ENCODE assay signal across 18 cellular contexts in the genomic region with DNA sequence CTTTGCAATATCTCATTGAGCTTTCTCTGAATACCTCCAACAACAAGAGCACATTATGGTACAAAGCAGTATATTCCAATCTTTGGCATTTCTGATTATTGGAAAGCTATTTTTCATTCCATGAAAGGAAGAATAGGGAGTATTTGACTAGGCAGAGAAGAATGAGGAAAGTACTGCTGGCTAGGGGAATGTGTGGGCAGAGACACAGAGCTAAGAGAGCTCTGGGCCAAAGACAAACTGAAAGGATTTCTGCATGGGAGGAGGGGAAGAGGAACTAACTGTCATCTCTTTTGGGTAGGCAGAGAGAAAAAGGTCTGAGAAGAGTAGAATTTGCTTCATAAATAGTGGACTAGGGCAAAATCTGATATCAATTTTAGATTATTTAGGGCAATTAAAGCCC.
DNase-seq lines count a peak whose midpoint lies in the region; ATAC-seq and TF ChIP-seq lines count a peak whose summit lies in the region.
"Had no signal": no experiment of that assay in that cellular context is flagged by ENCODE, and none has a peak within 500 bp of the region (broad histone marks: within the 10 kb centered on the region; RNA-seq: fewer than 3 reads in every experiment).

No MANE protein-coding gene starts in this region.

- H3K4me1 Mint-ChIP-seq in GM23338: peaks cover 29% of the 10 kb centered on the region
- peaks cover 6% of the 10 kb centered on the region for H3K4me1 Mint-ChIP-seq in type B pancreatic cell (ENCODE audit: unreplicated experiment)
- H3K4me1 Mint-ChIP-seq: stimulated activated memory B cell treated with anti-CD40 and anti-IgM and Interleukin-4, amounts not matched to agents 10 μg/mL and 1 μg/mL and 100 μg/mL, for 72 hours had no signal

- H3F3A ChIP-seq in GM23338 (replicated peaks; ENCODE audit: low read depth): no peaks in the 10 kb centered on the region

- ATAC-seq in GM23338: peak; percentile 59; the same call in 2 of the 3 replicates
- ATAC-seq in GM21717 (IDR thresholded peaks at IDR 0.05; ENCODE audit: unreplicated experiment): no peak
- ATAC-seq: stimulated activated memory B cell treated with anti-CD40 and anti-IgM and Interleukin-4, amounts not matched to agents 10 μg/mL and 1 μg/mL and 100 μg/mL, for 72 hours; upper lobe of right lung had no signal

- H3K79me2 ChIP-seq in GM23338 (replicated peaks; ENCODE audit: insufficient read depth): no peaks in the 10 kb centered on the region
- H3K79me2 ChIP-seq: hepatocyte had no signal

- no peaks in the 10 kb centered on the region for H3K27me3 ChIP-seq in GM23338 (ENCODE audit: insufficient read depth)
- H3K27me3 ChIP-seq: hepatocyte, ovary, upper lobe of right lung had no signal

- H3K27ac Mint-ChIP-seq in GM23338 (no peak overlapping the region), type B pancreatic cell (no peak overlapping the region)
- H3K27ac Mint-ChIP-seq: dendritic cell treated with granulocyte-macrophage colony-stimulating factor and Interleukin-4, amounts not matched to agents 40 ng/mL and 50 ng/mL, for 4 days; stimulated activated memory B cell treated with anti-CD40 and anti-IgM and Interleukin-4, amounts not matched to agents 10 μg/mL and 1 μg/mL and 100 μg/mL, for 72 hours had no signal

- H3K27me3 Mint-ChIP-seq in GM23338 (ENCODE audit: insufficient read depth, low read depth, poor library complexity) (no peaks in the 10 kb centered on the region), type B pancreatic cell (peaks cover 4% of the 10 kb centered on the region)
- H3K27me3 Mint-ChIP-seq: dendritic cell treated with granulocyte-macrophage colony-stimulating factor and Interleukin-4, amounts not matched to agents 40 ng/mL and 50 ng/mL, for 4 days; stimulated activated memory B cell treated with anti-CD40 and anti-IgM and Interleukin-4, amounts not matched to agents 10 μg/mL and 1 μg/mL and 100 μg/mL, for 72 hours had no signal

- no peak overlapping the region; the same call in 1 of the 2 replicates for H3K4me2 ChIP-seq in GM23338
- H3K4me2 ChIP-seq: hepatocyte had no signal

- no peak overlapping the region for H3K27ac ChIP-seq in GM23338 (ENCODE audit: low read depth)
- H3K27ac ChIP-seq: hepatocyte, ovary, upper lobe of right lung had no signal

- H3K9me2 ChIP-seq in GM23338 (ENCODE audit: insufficient read depth): 0 out of 2 replicates have a peak, but pooled peaks cover 3% of the 10 kb centered on the region

- H3K4me3 Mint-ChIP-seq in GM23338 (no peak overlapping the region), type B pancreatic cell (no peak overlapping the region)
- H3K4me3 Mint-ChIP-seq: dendritic cell treated with granulocyte-macrophage colony-stimulating factor and Interleukin-4, amounts not matched to agents 40 ng/mL and 50 ng/mL, for 4 days; stimulated activated memory B cell treated with anti-CD40 and anti-IgM and Interleukin-4, amounts not matched to agents 10 μg/mL and 1 μg/mL and 100 μg/mL, for 72 hours had no signal

- no peaks in the 10 kb centered on the region for H3K9me3 Mint-ChIP-seq in GM23338
- H3K9me3 Mint-ChIP-seq in type B pancreatic cell: no peaks in the 10 kb centered on the region
- H3K9me3 Mint-ChIP-seq: dendritic cell treated with granulocyte-macrophage colony-stimulating factor and Interleukin-4, amounts not matched to agents 40 ng/mL and 50 ng/mL, for 4 days; stimulated activated memory B cell treated with anti-CD40 and anti-IgM and Interleukin-4, amounts not matched to agents 10 μg/mL and 1 μg/mL and 100 μg/mL, for 72 hours had no signal

- H2AFZ ChIP-seq in GM23338: no peak overlapping the region
- H2AFZ ChIP-seq: hepatocyte had no signal

- no peaks in the 10 kb centered on the region for H3K36me3 ChIP-seq in GM23338 (ENCODE audit: insufficient read depth)
- H3K36me3 ChIP-seq: ovary, upper lobe of right lung had no signal

- H3K36me3 Mint-ChIP-seq in GM23338 (ENCODE audit: low read depth) (no peaks in the 10 kb centered on the region), type B pancreatic cell (no peaks in the 10 kb centered on the region)
- H3K36me3 Mint-ChIP-seq: stimulated activated memory B cell treated with anti-CD40 and anti-IgM and Interleukin-4, amounts not matched to agents 10 μg/mL and 1 μg/mL and 100 μg/mL, for 72 hours had no signal

- TF ChIP-seq CTCF in GM23338 (conservative IDR thresholded peaks at IDR 0.05; ENCODE audit: low read depth in 2 of 2) (no peak), type B pancreatic cell (conservative IDR thresholded peaks at IDR 0.05) (no peak)

- DNase-seq in GM23338 (ENCODE audit: low spot score) (no peak), amniotic stem cell (lab: John Stamatoyannopoulos, UW) (peak; percentile 8), iPS-NIHi7 (ENCODE audit: extremely low spot score) (peak; percentile 15), stromal cell of bone marrow (ENCODE audit: low read depth) (peak; percentile 31), type B pancreatic cell (ENCODE audit: extremely low spot score, unreplicated experiment) (no peak), NCI-H526 treated with DMSO at 0.1 percent for 48 hours (lab: John Stamatoyannopoulos, UW) (no peak)
- DNase-seq in stimulated activated CD4-positive, alpha-beta T cell treated with anti-CD3 and anti-CD28 coated beads, Interleukin-2, amount 100 ng/mL, for 48 hours: no peak
- DNase-seq: activated CD4-positive, alpha-beta T cell treated with anti-CD3 and anti-CD28 coated beads, Interleukin-2, amount 50 U/mL, for 48 hours; activated naive CD4-positive, alpha-beta T cell treated with Interleukin-2 at 50 U/mL for 16 hours; DMS53; NCI-H1417; NCI-H2171; ovary; upper lobe of right lung had no signal

- H3K4me3 ChIP-seq in GM23338: no peak overlapping the region
- H3K4me3 ChIP-seq: hepatocyte, ovary, upper lobe of right lung had no signal

- peaks cover 56% of the 10 kb centered on the region for H3K4me1 ChIP-seq in GM23338 (ENCODE audit: insufficient read depth)
- H3K4me1 ChIP-seq: upper lobe of right lung had no signal

- H4K20me1 ChIP-seq in GM23338 (replicated peaks; ENCODE audit: insufficient read depth): no peaks in the 10 kb centered on the region

TF ChIP-seq in GM23338, 12 proteins besides CTCF, POLR2A, EP300 and RAD21:
- TF ChIP-seq EZH2 (IDR thresholded peaks at IDR 0.05; ENCODE audit: low read depth, unreplicated experiment) (no peak), EZH2phosphoT487 (IDR thresholded peaks at IDR 0.05; ENCODE audit: unreplicated experiment) (no peak), NANOG (IDR thresholded peaks at IDR 0.05; ENCODE audit: borderline replicate concordance) (no peak), ZNF114 (CRISPR knock-in tag; IDR thresholded peaks at IDR 0.05) (no peak)

Comparison
In these comparisons a context has a peak if more than half of its experiments do, and no peak if none do; other contexts are left out.
1. DNase-seq: peak in amniotic stem cell (single experiment), iPS-NIHi7 (single experiment) and stromal cell of bone marrow (single experiment); none in GM23338 (single experiment), type B pancreatic cell (single experiment), stimulated activated CD4-positive, alpha-beta T cell treated with anti-CD3 and anti-CD28 coated beads, Interleukin-2, amount 100 ng/mL, for 48 hours (0 of 2) and NCI-H526 treated with DMSO at 0.1 percent for 48 hours (single experiment).